ENCODE assay signal across 1 cellular context in the genomic region with DNA sequence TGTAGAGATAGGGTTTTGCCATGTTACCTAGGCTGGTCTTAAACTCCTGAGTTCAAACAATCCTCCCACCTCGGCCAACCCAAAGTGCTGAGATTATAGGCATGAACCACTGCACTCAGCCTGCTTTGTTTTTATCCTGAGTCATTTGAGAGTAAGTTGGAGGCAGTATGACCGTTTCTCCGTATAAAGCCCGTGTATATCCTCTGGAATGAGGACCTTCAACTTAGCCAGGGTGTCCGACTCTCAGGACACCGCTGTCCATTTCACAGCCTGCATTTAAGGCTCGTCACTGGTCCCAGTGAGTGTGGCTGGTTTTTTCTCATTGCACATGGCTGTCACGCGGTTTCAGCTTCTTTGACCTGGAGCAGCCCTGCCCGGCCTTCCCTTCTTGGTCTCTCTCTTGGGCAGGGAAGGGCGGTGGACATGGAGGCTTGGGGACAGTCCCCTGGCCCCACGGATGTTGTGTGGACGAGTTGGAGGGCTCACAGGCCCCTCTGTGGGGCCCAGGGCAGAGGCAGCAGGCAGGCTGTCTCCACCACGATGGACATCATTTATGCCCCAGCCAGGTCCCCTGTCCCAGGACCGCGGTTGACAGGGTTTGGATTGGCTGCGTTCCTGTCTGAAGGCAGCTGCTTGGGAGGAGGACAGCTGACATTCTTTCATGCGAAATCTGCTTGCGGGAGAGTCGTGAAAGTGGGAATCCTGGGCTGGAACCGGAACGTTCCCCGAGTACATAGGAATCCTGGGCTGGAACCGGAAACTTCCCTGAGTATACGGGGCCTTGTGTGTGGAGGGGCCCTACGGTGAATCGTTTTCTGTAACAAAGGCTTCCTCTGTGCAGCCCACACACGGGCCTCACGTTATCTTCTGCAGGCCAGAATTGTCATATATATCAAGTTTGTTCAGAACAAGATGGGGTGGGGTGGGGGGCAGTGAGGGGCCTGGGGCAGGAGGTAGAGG.
A peak's percentile ranks its signal among the peaks of the same experiment; 100 is the strongest.
TF ChIP-seq lines count a peak whose summit lies in the region.

No MANE protein-coding gene starts in this region.

TF ChIP-seq in K562, 482 proteins besides CTCF, POLR2A, EP300 and RAD21 (continued from another document):
- no peak for TF ChIP-seq TOE1 (IDR thresholded peaks at IDR 0.05; ENCODE audit: borderline replicate concordance)
- TF ChIP-seq TOE1 (CRISPR knock-in tag; IDR thresholded peaks at IDR 0.05; ENCODE audit: borderline replicate concordance, low read depth): no peak
- TF ChIP-seq JUND (IDR thresholded peaks at IDR 0.05; ENCODE audit: borderline replicate concordance, low read depth, low read length): no peak
- no peak for TF ChIP-seq JUND (tag; IDR thresholded peaks at IDR 0.05; ENCODE audit: borderline replicate concordance, low read depth, low read length)
- no peak for TF ChIP-seq POLR2AphosphoS2 (IDR thresholded peaks at IDR 0.05; ENCODE audit: low read length)
- TF ChIP-seq, protein P1, sequence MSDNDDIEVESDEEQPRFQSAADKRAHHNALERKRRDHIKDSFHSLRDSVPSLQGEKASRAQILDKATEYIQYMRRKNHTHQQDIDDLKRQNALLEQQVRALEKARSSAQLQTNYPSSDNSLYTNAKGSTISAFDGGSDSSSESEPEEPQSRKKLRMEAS (CRISPR knock-in tag; IDR thresholded peaks at IDR 0.05): peak; percentile 40; the same call in 1 of the 2 replicates
- no peak for TF ChIP-seq ZSCAN32 (CRISPR knock-in tag; IDR thresholded peaks at IDR 0.05)
- TF ChIP-seq CHD1 (IDR thresholded peaks at IDR 0.05; ENCODE audit: low read length): no peak
- no peak for TF ChIP-seq PHF21A (IDR thresholded peaks at IDR 0.05; ENCODE audit: borderline replicate concordance, low read depth)
- no peak for TF ChIP-seq ZFP36 (IDR thresholded peaks at IDR 0.05; ENCODE audit: low read depth, low read length, partially characterized antibody)
- TF ChIP-seq RB1 (IDR thresholded peaks at IDR 0.05; ENCODE audit: low read depth): no peak
- no peak for TF ChIP-seq YY1 (IDR thresholded peaks at IDR 0.05; ENCODE audit: borderline replicate concordance in 1 of 3, control insufficient read depth in 1 of 3, extremely low read depth in 1 of 3, insufficient read depth in 3 of 3, insufficient read length in 1 of 3, insufficient replicate concordance in 2 of 3, low read depth in 1 of 3, low read length in 2 of 3)
